Comparison of ENCODE assay signal across 2 cellular contexts in the genomic region with DNA sequence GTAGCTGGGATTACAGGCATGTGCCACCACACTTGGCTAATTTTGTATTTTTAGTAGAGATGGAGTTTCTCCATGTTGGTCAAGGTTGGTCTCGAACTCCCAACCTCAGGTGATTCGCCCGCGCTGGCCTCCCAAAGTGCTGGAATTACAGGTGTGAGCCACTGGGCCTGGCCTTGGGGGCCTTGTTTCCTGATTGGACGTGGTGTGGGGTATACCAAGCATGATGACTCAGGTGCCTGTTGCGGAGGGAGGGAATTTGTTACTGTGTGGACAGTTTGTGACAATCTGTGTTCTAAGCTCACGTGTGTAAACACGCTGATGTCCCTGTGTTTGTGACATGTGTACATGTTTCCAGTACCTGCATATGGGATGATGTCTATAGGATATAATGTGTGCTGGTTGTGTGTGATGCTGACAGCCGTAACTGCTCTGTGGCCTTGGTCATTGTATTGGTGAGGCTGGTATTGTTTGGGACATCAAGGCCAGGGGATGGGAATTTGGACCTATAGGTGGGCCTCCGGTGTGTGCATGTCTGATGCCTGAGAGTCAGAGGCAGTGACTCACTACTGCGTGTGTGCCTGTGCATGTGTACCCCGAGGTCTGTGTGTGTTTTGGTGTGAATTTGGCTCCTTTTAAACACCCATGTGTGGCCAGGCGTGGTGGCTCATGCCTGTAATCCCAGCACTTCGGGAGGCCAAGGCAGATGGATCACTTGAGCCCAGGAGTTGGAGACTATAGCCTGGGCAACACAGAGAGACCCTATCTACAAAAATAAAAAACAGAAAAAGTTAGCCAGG.
TF ChIP-seq lines count a peak whose summit lies in the region.

No MANE protein-coding gene starts in this region.

TF ChIP-seq in A549, 52 proteins besides CTCF, POLR2A, EP300 and RAD21 (continued from another document):
- TF ChIP-seq, protein P1, sequence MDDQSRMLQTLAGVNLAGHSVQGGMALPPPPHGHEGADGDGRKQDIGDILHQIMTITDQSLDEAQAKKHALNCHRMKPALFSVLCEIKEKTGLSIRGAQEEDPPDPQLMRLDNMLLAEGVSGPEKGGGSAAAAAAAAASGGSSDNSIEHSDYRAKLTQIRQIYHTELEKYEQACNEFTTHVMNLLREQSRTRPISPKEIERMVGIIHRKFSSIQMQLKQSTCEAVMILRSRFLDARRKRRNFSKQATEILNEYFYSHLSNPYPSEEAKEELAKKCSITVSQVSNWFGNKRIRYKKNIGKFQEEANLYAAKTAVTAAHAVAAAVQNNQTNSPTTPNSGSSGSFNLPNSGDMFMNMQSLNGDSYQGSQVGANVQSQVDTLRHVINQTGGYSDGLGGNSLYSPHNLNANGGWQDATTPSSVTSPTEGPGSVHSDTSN (IDR thresholded peaks at IDR 0.05) = no peak
- no peak for TF ChIP-seq POLR2AphosphoS2 (conservative IDR thresholded peaks at IDR 0.05; ENCODE audit: low read length)
- no peak for TF ChIP-seq MAZ (IDR thresholded peaks at IDR 0.05; ENCODE audit: borderline replicate concordance, low read depth, low read length)
- TF ChIP-seq, protein P2, sequence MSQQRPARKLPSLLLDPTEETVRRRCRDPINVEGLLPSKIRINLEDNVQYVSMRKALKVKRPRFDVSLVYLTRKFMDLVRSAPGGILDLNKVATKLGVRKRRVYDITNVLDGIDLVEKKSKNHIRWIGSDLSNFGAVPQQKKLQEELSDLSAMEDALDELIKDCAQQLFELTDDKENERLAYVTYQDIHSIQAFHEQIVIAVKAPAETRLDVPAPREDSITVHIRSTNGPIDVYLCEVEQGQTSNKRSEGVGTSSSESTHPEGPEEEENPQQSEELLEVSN (IDR thresholded peaks at IDR 0.05; ENCODE audit: borderline replicate concordance, low read depth) = no peak

TF ChIP-seq in neural cell, 6 proteins besides CTCF, POLR2A, EP300 and RAD21:
- TF ChIP-seq, protein P3, sequence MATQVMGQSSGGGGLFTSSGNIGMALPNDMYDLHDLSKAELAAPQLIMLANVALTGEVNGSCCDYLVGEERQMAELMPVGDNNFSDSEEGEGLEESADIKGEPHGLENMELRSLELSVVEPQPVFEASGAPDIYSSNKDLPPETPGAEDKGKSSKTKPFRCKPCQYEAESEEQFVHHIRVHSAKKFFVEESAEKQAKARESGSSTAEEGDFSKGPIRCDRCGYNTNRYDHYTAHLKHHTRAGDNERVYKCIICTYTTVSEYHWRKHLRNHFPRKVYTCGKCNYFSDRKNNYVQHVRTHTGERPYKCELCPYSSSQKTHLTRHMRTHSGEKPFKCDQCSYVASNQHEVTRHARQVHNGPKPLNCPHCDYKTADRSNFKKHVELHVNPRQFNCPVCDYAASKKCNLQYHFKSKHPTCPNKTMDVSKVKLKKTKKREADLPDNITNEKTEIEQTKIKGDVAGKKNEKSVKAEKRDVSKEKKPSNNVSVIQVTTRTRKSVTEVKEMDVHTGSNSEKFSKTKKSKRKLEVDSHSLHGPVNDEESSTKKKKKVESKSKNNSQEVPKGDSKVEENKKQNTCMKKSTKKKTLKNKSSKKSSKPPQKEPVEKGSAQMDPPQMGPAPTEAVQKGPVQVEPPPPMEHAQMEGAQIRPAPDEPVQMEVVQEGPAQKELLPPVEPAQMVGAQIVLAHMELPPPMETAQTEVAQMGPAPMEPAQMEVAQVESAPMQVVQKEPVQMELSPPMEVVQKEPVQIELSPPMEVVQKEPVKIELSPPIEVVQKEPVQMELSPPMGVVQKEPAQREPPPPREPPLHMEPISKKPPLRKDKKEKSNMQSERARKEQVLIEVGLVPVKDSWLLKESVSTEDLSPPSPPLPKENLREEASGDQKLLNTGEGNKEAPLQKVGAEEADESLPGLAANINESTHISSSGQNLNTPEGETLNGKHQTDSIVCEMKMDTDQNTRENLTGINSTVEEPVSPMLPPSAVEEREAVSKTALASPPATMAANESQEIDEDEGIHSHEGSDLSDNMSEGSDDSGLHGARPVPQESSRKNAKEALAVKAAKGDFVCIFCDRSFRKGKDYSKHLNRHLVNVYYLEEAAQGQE (IDR thresholded peaks at IDR 0.05; ENCODE audit: borderline replicate concordance) = no peak
- TF ChIP-seq POLR2AphosphoS5 (IDR thresholded peaks at IDR 0.05) (no peak), EZH2 (IDR thresholded peaks at IDR 0.05; ENCODE audit: borderline replicate concordance, insufficient read depth, low read length, poor library complexity, severe bottlenecking) (no peak), SMC3 (conservative IDR thresholded peaks at IDR 0.05; ENCODE audit: poor library complexity) (no peak), MXI1 (conservative IDR thresholded peaks at IDR 0.05; ENCODE audit: poor library complexity, severe bottlenecking) (no peak), TAF1 (IDR thresholded peaks at IDR 0.05; ENCODE audit: low read depth) (no peak)
